In genomic region chr13:111227405-111227804, GRCh38 we compare ENCODE assay signal across 24 cellular contexts.
A peak's percentile ranks its signal among the peaks of the same experiment; 100 is the strongest.
DNase-seq lines count a peak whose midpoint lies in the region; ATAC-seq and TF ChIP-seq lines count a peak whose summit lies in the region.
"Had no signal": no experiment of that assay in that cellular context is flagged by ENCODE, and none has a peak within 500 bp of the region (broad histone marks: within the 10 kb centered on the region; RNA-seq: fewer than 3 reads in every experiment).

No MANE protein-coding gene starts in this region.

- H3K9ac ChIP-seq in HUES48 (ENCODE audit: low read depth, low read length), result no peak overlapping the region
- H3K9ac ChIP-seq: KMS-11 had no signal

- DNase-seq in ascending aorta (ENCODE audit: low spot score in 2 of 2) (no peak), endothelial cell (ENCODE audit: low spot score) (no peak), HCEC 1CT (no peak), cerebellar cortex (ENCODE audit: low spot score) (no peak)
- no peak for DNase-seq in activated effector memory CD4-positive, alpha-beta T cell treated with Interleukin-2 at 50 U/mL for 16 hours
- DNase-seq: C1 segment of cervical spinal cord; CD4-positive, alpha-beta memory T cell; COR-L47; DMS53; EL; GDM1; MM.1S; NCI-H2029; NCI-H446; NCI-H526; NCI-H82; NK-92 treated with Interleukin-12 subunit alpha and Interleukin-12 subunit beta, amount 100 ng/mL, for 24 hours; Right ventricle myocardium superior; RPMI8226 had no signal

- H3K9me3 ChIP-seq in HUES48 (ENCODE audit: control insufficient read depth, insufficient read depth, low read length) (no peaks in the 10 kb centered on the region), ascending aorta (no peaks in the 10 kb centered on the region)

- H3K27me3 ChIP-seq in HUES48 (ENCODE audit: control insufficient read depth, insufficient read depth, low read length) (no peaks in the 10 kb centered on the region), ascending aorta (no peaks in the 10 kb centered on the region)

- H3K4me1 ChIP-seq in HUES48 (ENCODE audit: control insufficient read depth, insufficient read depth, low read length) (peaks cover 11% of the 10 kb centered on the region; the same call in 1 of the 2 replicates), ascending aorta (peaks cover 2 to 25% of the 10 kb centered on the region in 2 donors)

- H3K9me3 Mint-ChIP-seq in endothelial cell (ENCODE audit: unreplicated experiment), result no peaks in the 10 kb centered on the region
- H3K9me3 Mint-ChIP-seq: CD4-positive, alpha-beta memory T cell; IgD-negative memory B cell had no signal

- peaks cover 55% of the 10 kb centered on the region for H3K4me1 Mint-ChIP-seq in endothelial cell (ENCODE audit: unreplicated experiment)

- ATAC-seq in GM21390 (IDR thresholded peaks at IDR 0.05; ENCODE audit: unreplicated experiment), result no peak
- ATAC-seq: GM12878 had no signal

- intact Hi-C loops in ascending aorta (cut with DNase I), result loop anchor here (5.0 kb wide), 2 partner anchors 220 to 310 kb away; partner anchors contain the start of gene ANKRD10

- TF ChIP-seq CTCF in ascending aorta (IDR thresholded peaks at IDR 0.05) (no peak), endothelial cell (IDR thresholded peaks at IDR 0.05; ENCODE audit: unreplicated experiment) (no peak)

- H3K27ac Mint-ChIP-seq in endothelial cell (ENCODE audit: unreplicated experiment), result no peak overlapping the region
- H3K27ac Mint-ChIP-seq: CD4-positive, alpha-beta memory T cell had no signal

- H3K27ac ChIP-seq in HUES48 (ENCODE audit: low read depth, low read length) (peak overlapping the region; percentile 59), ascending aorta (peak overlapping the region; percentile 50 to 56)
- H3K27ac ChIP-seq: KMS-11 had no signal

- peaks cover 15% of the 10 kb centered on the region; the same call in 1 of the 2 replicates for H3K36me3 ChIP-seq in HUES48 (ENCODE audit: control insufficient read depth, insufficient read depth, low read length)
- no peaks in the 10 kb centered on the region for H3K36me3 ChIP-seq in ascending aorta

- H3K4me3 Mint-ChIP-seq in endothelial cell (ENCODE audit: unreplicated experiment), result peak overlapping the region; percentile 4
- H3K4me3 Mint-ChIP-seq: CD4-positive, alpha-beta memory T cell; IgD-negative memory B cell had no signal

- H3K4me3 ChIP-seq in HUES48 (ENCODE audit: low read depth, low read length), result no peak overlapping the region
- no peak overlapping the region for H3K4me3 ChIP-seq in ascending aorta
- H3K4me3 ChIP-seq: GM12878 had no signal

- H3K36me3 Mint-ChIP-seq in endothelial cell (ENCODE audit: low read depth, unreplicated experiment), result peaks cover 54% of the 10 kb centered on the region

- H3K27me3 Mint-ChIP-seq in endothelial cell (ENCODE audit: unreplicated experiment), result peaks cover 7% of the 10 kb centered on the region
- H3K27me3 Mint-ChIP-seq: CD4-positive, alpha-beta memory T cell; IgD-negative memory B cell had no signal
